In the genomic region with DNA sequence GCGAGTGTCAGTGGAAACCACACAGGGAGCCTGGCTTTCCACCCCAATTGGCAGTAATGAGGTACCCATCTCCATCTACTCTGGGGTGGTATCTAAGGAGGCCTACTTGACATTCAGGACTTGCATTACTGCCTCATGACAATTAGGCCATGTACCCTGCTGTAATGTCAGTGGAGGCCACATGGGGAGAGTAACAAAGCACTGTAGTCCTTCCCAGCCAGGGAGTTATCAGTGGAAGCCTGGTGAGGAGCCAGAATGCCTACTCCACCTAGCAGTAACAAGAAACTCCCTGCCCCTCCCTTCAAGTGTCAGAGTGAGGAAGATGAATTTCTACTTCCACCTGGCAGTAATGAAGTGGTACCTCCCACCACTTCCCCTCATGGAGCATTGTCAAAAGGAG, we compare ENCODE assay signal across 1 cellular context.
TF ChIP-seq lines count a peak whose summit lies in the region.

No MANE protein-coding gene starts in this region.

TF ChIP-seq in WTC11, 78 proteins besides CTCF, POLR2A, EP300 and RAD21 (continued from another document):
- no peak for TF ChIP-seq ZMAT4 (CRISPR knock-in tag; IDR thresholded peaks at IDR 0.05)
- TF ChIP-seq, protein P1, sequence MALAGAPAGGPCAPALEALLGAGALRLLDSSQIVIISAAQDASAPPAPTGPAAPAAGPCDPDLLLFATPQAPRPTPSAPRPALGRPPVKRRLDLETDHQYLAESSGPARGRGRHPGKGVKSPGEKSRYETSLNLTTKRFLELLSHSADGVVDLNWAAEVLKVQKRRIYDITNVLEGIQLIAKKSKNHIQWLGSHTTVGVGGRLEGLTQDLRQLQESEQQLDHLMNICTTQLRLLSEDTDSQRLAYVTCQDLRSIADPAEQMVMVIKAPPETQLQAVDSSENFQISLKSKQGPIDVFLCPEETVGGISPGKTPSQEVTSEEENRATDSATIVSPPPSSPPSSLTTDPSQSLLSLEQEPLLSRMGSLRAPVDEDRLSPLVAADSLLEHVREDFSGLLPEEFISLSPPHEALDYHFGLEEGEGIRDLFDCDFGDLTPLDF (CRISPR knock-in tag; IDR thresholded peaks at IDR 0.05): no peak
